1 cellular context compared by ENCODE assay signal in the genomic region with DNA sequence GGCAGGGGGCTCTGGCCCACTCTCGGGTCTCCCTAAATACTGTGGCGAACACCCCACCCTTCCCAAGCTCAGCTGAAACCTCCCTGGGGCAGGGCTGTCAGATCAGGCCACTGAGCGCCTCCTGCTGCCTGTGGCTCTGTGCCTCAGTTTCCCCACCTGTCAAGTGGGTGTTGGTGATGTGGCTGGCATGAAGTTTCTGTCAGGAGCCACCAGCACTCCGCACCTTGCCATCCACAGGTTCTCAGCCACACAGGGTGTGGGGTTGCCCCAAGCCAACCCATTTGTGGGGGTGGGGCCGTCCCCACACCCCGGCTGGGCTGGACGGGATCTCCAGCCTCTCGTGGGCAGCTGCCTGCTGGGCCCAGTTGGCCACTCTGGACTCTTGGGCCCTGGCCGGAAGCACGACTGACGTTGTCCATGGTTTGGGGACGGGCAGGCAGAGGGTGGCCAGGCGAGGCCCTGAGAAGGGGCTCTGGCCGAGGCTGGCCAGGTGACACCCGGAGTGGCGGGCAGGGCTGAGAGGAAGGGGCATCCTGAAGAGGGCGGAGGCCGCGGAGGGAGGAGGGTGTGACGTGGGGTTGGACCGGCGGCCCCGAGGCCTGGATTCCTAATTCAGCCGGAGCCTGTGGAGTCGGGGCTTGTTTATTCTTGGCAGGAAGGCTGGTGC.
TF ChIP-seq lines count a peak whose summit lies in the region.

No MANE protein-coding gene starts in this region.

TF ChIP-seq in HepG2, 621 proteins besides CTCF, POLR2A, EP300 and RAD21 (continued from another document and continues in another):
- TF ChIP-seq, protein P1, sequence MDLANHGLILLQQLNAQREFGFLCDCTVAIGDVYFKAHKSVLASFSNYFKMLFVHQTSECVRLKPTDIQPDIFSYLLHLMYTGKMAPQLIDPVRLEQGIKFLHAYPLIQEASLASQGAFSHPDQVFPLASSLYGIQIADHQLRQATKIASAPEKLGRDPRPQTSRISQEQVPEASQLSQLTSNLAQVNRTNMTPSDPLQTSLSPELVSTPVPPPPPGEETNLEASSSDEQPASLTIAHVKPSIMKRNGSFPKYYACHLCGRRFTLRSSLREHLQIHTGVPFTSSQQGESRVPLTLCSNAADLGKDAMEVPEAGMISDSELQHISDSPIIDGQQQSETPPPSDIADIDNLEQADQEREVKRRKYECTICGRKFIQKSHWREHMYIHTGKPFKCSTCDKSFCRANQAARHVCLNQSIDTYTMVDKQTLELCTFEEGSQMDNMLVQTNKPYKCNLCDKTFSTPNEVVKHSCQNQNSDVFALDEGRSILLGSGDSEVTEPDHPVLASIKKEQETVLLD (CRISPR knock-in tag; IDR thresholded peaks at IDR 0.05; ENCODE audit: low read depth), result no peak
- peak; percentile 39; the same call in 1 of the 2 replicates for TF ChIP-seq ZMYM3 (CRISPR knock-in tag; IDR thresholded peaks at IDR 0.05)
- no peak for TF ChIP-seq ZNF563 (CRISPR knock-in tag; IDR thresholded peaks at IDR 0.05)
- no peak for TF ChIP-seq MLLT10 (CRISPR knock-in tag; IDR thresholded peaks at IDR 0.05)
- no peak for TF ChIP-seq ZNF121 (CRISPR knock-in tag; IDR thresholded peaks at IDR 0.05)
- 0 out of 2 replicates have a peak, but pooled peaks have one; percentile 30 for TF ChIP-seq ZNF547 (CRISPR knock-in tag; IDR thresholded peaks at IDR 0.05)
- TF ChIP-seq ZMYM4 (CRISPR knock-in tag; IDR thresholded peaks at IDR 0.05), result no peak
- no peak for TF ChIP-seq ZNF737 (CRISPR knock-in tag; IDR thresholded peaks at IDR 0.05; ENCODE audit: borderline replicate concordance)
- TF ChIP-seq, protein P2, sequence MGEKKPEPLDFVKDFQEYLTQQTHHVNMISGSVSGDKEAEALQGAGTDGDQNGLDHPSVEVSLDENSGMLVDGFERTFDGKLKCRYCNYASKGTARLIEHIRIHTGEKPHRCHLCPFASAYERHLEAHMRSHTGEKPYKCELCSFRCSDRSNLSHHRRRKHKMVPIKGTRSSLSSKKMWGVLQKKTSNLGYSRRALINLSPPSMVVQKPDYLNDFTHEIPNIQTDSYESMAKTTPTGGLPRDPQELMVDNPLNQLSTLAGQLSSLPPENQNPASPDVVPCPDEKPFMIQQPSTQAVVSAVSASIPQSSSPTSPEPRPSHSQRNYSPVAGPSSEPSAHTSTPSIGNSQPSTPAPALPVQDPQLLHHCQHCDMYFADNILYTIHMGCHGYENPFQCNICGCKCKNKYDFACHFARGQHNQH (CRISPR knock-in tag; IDR thresholded peaks at IDR 0.05), result no peak
- peak; percentile 59; the same call in 1 of the 2 replicates for TF ChIP-seq ZFX (CRISPR knock-in tag; IDR thresholded peaks at IDR 0.05; ENCODE audit: low read depth)
- no peak for TF ChIP-seq ZNF446 (CRISPR knock-in tag; IDR thresholded peaks at IDR 0.05)
- no peak for TF ChIP-seq THAP11 (CRISPR knock-in tag; IDR thresholded peaks at IDR 0.05)
- TF ChIP-seq BCL6 (CRISPR knock-in tag; IDR thresholded peaks at IDR 0.05), result 0 out of 2 replicates have a peak, but pooled peaks have one; percentile 12
- TF ChIP-seq, protein P3, sequence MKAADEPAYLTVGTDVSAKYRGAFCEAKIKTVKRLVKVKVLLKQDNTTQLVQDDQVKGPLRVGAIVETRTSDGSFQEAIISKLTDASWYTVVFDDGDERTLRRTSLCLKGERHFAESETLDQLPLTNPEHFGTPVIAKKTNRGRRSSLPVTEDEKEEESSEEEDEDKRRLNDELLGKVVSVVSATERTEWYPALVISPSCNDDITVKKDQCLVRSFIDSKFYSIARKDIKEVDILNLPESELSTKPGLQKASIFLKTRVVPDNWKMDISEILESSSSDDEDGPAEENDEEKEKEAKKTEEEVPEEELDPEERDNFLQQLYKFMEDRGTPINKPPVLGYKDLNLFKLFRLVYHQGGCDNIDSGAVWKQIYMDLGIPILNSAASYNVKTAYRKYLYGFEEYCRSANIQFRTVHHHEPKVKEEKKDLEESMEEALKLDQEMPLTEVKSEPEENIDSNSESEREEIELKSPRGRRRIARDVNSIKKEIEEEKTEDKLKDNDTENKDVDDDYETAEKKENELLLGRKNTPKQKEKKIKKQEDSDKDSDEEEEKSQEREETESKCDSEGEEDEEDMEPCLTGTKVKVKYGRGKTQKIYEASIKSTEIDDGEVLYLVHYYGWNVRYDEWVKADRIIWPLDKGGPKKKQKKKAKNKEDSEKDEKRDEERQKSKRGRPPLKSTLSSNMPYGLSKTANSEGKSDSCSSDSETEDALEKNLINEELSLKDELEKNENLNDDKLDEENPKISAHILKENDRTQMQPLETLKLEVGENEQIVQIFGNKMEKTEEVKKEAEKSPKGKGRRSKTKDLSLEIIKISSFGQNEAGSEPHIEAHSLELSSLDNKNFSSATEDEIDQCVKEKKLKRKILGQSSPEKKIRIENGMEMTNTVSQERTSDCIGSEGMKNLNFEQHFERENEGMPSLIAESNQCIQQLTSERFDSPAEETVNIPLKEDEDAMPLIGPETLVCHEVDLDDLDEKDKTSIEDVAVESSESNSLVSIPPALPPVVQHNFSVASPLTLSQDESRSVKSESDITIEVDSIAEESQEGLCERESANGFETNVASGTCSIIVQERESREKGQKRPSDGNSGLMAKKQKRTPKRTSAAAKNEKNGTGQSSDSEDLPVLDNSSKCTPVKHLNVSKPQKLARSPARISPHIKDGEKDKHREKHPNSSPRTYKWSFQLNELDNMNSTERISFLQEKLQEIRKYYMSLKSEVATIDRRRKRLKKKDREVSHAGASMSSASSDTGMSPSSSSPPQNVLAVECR (CRISPR knock-in tag; IDR thresholded peaks at IDR 0.05; ENCODE audit: borderline replicate concordance), result peak; percentile 20; the same call in 1 of the 2 replicates
- peak; percentile 56; the same call in 1 of the 2 replicates for TF ChIP-seq ZNF296 (CRISPR knock-in tag; conservative IDR thresholded peaks at IDR 0.05)
- no peak for TF ChIP-seq ZNF614 (CRISPR knock-in tag; IDR thresholded peaks at IDR 0.05; ENCODE audit: borderline replicate concordance)
- TF ChIP-seq, protein P4, sequence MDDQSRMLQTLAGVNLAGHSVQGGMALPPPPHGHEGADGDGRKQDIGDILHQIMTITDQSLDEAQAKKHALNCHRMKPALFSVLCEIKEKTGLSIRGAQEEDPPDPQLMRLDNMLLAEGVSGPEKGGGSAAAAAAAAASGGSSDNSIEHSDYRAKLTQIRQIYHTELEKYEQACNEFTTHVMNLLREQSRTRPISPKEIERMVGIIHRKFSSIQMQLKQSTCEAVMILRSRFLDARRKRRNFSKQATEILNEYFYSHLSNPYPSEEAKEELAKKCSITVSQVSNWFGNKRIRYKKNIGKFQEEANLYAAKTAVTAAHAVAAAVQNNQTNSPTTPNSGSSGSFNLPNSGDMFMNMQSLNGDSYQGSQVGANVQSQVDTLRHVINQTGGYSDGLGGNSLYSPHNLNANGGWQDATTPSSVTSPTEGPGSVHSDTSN (CRISPR knock-in tag; IDR thresholded peaks at IDR 0.05; ENCODE audit: borderline replicate concordance), result no peak
- TF ChIP-seq NRL (CRISPR knock-in tag; IDR thresholded peaks at IDR 0.05; ENCODE audit: borderline replicate concordance), result peak; percentile 64
- TF ChIP-seq ZSCAN29 (CRISPR knock-in tag; conservative IDR thresholded peaks at IDR 0.05), result no peak
- peak; percentile 28; the same call in 1 of the 2 replicates for TF ChIP-seq SAP130 (CRISPR knock-in tag; IDR thresholded peaks at IDR 0.05; ENCODE audit: low read depth)
- no peak for TF ChIP-seq ZNF878 (CRISPR knock-in tag; IDR thresholded peaks at IDR 0.05)
- TF ChIP-seq, protein P5, sequence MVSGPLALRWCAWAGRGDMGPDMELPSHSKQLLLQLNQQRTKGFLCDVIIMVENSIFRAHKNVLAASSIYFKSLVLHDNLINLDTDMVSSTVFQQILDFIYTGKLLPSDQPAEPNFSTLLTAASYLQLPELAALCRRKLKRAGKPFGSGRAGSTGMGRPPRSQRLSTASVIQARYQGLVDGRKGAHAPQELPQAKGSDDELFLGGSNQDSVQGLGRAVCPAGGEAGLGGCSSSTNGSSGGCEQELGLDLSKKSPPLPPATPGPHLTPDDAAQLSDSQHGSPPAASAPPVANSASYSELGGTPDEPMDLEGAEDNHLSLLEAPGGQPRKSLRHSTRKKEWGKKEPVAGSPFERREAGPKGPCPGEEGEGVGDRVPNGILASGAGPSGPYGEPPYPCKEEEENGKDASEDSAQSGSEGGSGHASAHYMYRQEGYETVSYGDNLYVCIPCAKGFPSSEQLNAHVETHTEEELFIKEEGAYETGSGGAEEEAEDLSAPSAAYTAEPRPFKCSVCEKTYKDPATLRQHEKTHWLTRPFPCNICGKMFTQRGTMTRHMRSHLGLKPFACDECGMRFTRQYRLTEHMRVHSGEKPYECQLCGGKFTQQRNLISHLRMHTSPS (CRISPR knock-in tag; IDR thresholded peaks at IDR 0.05; ENCODE audit: low read depth), result peak; percentile 81
- 0 out of 2 replicates have a peak, but pooled peaks have one; percentile 20 for TF ChIP-seq ZNF292 (CRISPR knock-in tag; IDR thresholded peaks at IDR 0.05; ENCODE audit: borderline replicate concordance, low read depth)
- TF ChIP-seq SP4 (CRISPR knock-in tag; IDR thresholded peaks at IDR 0.05), result peak; percentile 22; the same call in 1 of the 2 replicates
- peak; percentile 96 for TF ChIP-seq HNRNPL (IDR thresholded peaks at IDR 0.05; ENCODE audit: low read depth, low read length)
- TF ChIP-seq, protein P6, sequence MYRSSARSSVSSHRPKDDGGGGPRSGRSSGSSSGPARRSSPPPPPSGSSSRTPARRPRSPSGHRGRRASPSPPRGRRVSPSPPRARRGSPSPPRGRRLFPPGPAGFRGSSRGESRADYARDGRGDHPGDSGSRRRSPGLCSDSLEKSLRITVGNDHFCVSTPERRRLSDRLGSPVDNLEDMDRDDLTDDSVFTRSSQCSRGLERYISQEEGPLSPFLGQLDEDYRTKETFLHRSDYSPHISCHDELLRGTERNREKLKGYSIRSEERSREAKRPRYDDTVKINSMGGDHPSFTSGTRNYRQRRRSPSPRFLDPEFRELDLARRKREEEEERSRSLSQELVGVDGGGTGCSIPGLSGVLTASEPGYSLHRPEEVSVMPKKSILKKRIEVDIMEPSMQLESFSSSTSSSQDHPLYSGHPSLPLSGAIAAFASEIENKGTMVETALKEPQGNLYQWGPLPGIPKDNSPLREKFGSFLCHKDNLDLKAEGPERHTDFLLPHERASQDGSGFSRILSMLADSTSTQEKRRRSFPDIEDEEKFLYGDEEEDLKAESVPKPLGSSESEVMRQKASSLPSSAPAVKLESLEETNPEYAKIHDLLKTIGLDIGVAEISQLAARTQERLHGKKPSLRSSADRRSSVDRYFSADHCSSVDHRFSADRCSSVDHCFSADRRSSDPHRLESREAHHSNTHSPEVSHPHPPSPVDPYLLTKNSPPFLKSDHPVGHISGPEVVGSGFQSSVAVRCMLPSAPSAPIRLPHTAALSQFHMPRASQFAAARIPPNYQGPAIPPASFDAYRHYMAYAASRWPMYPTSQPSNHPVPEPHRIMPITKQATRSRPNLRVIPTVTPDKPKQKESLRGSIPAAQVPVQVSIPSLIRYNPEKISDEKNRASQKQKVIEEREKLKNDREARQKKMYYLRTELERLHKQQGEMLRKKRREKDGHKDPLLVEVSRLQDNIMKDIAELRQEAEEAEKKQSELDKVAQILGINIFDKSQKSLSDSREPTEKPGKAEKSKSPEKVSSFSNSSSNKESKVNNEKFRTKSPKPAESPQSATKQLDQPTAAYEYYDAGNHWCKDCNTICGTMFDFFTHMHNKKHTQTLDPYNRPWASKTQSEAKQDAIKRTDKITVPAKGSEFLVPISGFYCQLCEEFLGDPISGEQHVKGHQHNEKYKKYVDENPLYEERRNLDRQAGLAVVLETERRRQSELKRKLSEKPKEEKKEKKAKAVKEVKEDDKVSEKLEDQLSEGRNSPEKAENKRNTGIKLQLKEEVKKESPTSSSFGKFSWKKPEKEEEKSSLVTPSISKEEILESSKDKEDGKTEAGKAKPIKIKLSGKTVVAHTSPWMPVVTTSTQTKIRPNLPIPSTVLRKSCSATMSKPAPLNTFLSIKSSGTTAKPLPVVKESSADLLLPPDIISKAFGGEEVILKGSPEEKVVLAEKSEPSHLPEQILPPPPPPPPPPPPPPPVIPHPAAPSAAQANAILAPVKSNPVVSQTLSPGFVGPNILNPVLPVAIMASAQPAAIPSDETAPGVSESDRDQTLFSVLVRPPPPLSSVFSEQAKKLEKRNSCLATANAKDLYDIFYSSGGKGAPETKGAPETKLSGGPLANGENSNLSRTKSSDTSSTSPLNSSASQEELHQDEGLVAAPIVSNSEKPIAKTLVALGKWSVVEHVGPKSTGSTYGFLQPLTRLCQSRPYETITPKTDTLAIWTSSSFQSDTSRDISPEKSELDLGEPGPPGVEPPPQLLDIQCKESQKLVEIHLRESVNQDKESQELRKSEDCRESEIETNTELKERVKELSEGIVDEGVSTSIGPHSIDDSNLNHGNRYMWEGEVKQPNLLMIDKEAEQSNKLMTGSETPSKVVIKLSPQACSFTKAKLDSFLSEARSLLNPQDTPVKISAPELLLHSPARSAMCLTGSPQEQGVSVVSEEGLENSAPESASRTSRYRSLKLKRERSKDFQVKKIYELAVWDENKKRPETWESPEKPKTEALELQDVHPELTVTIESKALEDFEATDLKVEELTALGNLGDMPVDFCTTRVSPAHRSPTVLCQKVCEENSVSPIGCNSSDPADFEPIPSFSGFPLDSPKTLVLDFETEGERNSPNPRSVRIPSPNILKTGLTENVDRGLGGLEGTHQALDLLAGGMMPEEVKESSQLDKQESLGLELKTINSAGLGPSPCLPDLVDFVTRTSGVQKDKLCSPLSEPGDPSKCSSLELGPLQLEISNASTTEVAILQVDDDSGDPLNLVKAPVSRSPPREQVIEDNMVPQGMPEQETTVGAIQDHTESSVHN (CRISPR knock-in tag; IDR thresholded peaks at IDR 0.05), result no peak
- TF ChIP-seq KLF15 (CRISPR knock-in tag; IDR thresholded peaks at IDR 0.05; ENCODE audit: borderline replicate concordance), result no peak
- no peak for TF ChIP-seq POLR2G (IDR thresholded peaks at IDR 0.05; ENCODE audit: low read depth, low read length)
- no peak for TF ChIP-seq ZSCAN22 (CRISPR knock-in tag; IDR thresholded peaks at IDR 0.05)
- TF ChIP-seq AGO1 (IDR thresholded peaks at IDR 0.05; ENCODE audit: low read depth, low read length, poor library complexity, severe bottlenecking), result no peak
- peak; percentile 56; the same call in 1 of the 2 replicates for TF ChIP-seq ZBTB7A (CRISPR knock-in tag; IDR thresholded peaks at IDR 0.05)
- TF ChIP-seq ZNF772 (CRISPR knock-in tag; IDR thresholded peaks at IDR 0.05), result no peak
- TF ChIP-seq, protein P7, sequence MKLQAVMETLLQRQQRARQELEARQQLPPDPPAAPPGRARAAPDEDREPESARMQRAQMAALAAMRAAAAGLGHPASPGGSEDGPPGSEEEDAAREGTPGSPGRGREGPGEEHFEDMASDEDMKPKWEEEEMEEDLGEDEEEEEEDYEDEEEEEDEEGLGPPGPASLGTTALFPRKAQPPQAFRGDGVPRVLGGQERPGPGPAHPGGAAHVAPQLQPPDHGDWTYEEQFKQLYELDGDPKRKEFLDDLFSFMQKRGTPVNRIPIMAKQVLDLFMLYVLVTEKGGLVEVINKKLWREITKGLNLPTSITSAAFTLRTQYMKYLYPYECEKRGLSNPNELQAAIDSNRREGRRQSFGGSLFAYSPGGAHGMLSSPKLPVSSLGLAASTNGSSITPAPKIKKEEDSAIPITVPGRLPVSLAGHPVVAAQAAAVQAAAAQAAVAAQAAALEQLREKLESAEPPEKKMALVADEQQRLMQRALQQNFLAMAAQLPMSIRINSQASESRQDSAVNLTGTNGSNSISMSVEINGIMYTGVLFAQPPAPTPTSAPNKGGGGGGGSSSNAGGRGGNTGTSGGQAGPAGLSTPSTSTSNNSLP (IDR thresholded peaks at IDR 0.05; ENCODE audit: low read depth, low read length), result no peak
- TF ChIP-seq XRCC5 (optimal IDR thresholded peaks at IDR 0.05; ENCODE audit: low read length), result no peak
- TF ChIP-seq SETDB1 (CRISPR knock-in tag; IDR thresholded peaks at IDR 0.05; ENCODE audit: borderline replicate concordance), result no peak
